ENCODE assay signal across 13 cellular contexts in genomic region chr6:30763155-30763617, GRCh38. TPM values are rescaled to one million over a fixed set of nuclear protein-coding genes. Genes with fewer than 3 reads are reported as not detected.
DNase-seq lines count a peak whose midpoint lies in the region; ATAC-seq and TF ChIP-seq lines count a peak whose summit lies in the region.
"Had no signal": no experiment of that assay in that cellular context is flagged by ENCODE, and none has a peak within 500 bp of the region (broad histone marks: within the 10 kb centered on the region; RNA-seq: fewer than 3 reads in every experiment).

No MANE protein-coding gene starts in this region.

- no peak overlapping the region for H3K4me3 Mint-ChIP-seq in chondrocyte (ENCODE audit: unreplicated experiment)
- H3K4me3 Mint-ChIP-seq in naive thymus-derived CD4-positive, alpha-beta T cell: peak overlapping the region in 5 of 10 donors; percentile 12 to 64 (median 55)

- no peaks in the 10 kb centered on the region for H3F3A ChIP-seq in MM.1S (ENCODE audit: insufficient read depth, low read length)

- intact Hi-C loops in naive thymus-derived CD4-positive, alpha-beta T cell (cut with micrococcal nuclease): no loop called here

- CTCF ChIA-PET in naive thymus-derived CD4-positive, alpha-beta T cell (lab: Charles Lee): interaction anchor here (0.6 kb wide), 2 partner anchors 220 to 353 kb away, joined by 3 read pairs; no protein-coding TSS in a partner anchor

- H3K36me3 ChIP-seq in BLaER1 treated with 17β-estradiol and CSF1 and Interleukin-3, amounts not matched to agents 10 nM and 100 nM: no peaks in the 10 kb centered on the region
- no peaks in the 10 kb centered on the region for H3K36me3 ChIP-seq in naive thymus-derived CD4-positive, alpha-beta T cell (ENCODE audit: control insufficient read depth in 2 of 3, insufficient read depth in 3 of 3, low read length in 3 of 3)
- H3K36me3 ChIP-seq in MM.1S (replicated peaks; ENCODE audit: insufficient read depth, low read length): no peaks in the 10 kb centered on the region
- H3K36me3 ChIP-seq: thoracic aorta had no signal

- H3K79me2 ChIP-seq in MM.1S (ENCODE audit: low read length): no peaks in the 10 kb centered on the region

- peak overlapping the region; percentile 95 for H3K27ac Mint-ChIP-seq in chondrocyte (ENCODE audit: unreplicated experiment)
- peak overlapping the region in 5 of 9 donors; percentile 8 to 76 (median 72) for H3K27ac Mint-ChIP-seq in naive thymus-derived CD4-positive, alpha-beta T cell
- H3K27ac Mint-ChIP-seq: CD8-positive, alpha-beta T cell had no signal

- H3K4me1 Mint-ChIP-seq in chondrocyte (ENCODE audit: low read depth): peaks cover 82% of the 10 kb centered on the region
- H3K4me1 Mint-ChIP-seq in naive thymus-derived CD4-positive, alpha-beta T cell: peaks cover 31 to 49% (median 46%) of the 10 kb centered on the region in 7 donors

- no peaks in the 10 kb centered on the region for H3K27me3 Mint-ChIP-seq in chondrocyte (ENCODE audit: low read depth)
- no peaks in the 10 kb centered on the region for H3K27me3 Mint-ChIP-seq in naive thymus-derived CD4-positive, alpha-beta T cell

- DNase-seq in chondrocyte (ENCODE audit: low spot score) (no peak), germinal center (ENCODE audit: low spot score) (no peak), MM.1S (no peak), NCI-H187 treated with DMSO at 0.1 percent for 48 hours (lab: John Stamatoyannopoulos, UW) (no peak), NCI-H146 (lab: John Stamatoyannopoulos, UW) (no peak)
- no peak for DNase-seq in naive thymus-derived CD4-positive, alpha-beta T cell
- DNase-seq: CD8-positive, alpha-beta T cell; occipital lobe; RPMI8226; stimulated activated CD4-positive, alpha-beta T cell treated with anti-CD3 and anti-CD28 coated beads, Interleukin-4, amount 100 ng/mL, for 4 hours had no signal

- peaks cover 4% of the 10 kb centered on the region for H3K36me3 Mint-ChIP-seq in chondrocyte (ENCODE audit: low read depth)
- peaks cover 0 to 4% (median 0%) of the 10 kb centered on the region in 5 donors for H3K36me3 Mint-ChIP-seq in naive thymus-derived CD4-positive, alpha-beta T cell
- H3K36me3 Mint-ChIP-seq: CD8-positive, alpha-beta T cell had no signal

- POLR2A ChIA-PET in naive thymus-derived CD4-positive, alpha-beta T cell (lab: Charles Lee): interaction anchor here (0.6 to 1.3 kb wide), 2 partner anchors 19 to 138 kb away, joined by 3 to 4 read pairs; partner anchors contain the start of gene IER3

- peak overlapping the region in 7 of 11 experiments; percentile 16 to 66 (median 52); a peak in 8 of 22 replicates for H3K27ac ChIP-seq in BLaER1 treated with 17β-estradiol and CSF1 and Interleukin-3, amounts not matched to agents 10 nM and 100 nM
- H3K27ac ChIP-seq in naive thymus-derived CD4-positive, alpha-beta T cell (ENCODE audit: low read depth, low read length): no peak overlapping the region
- no peak overlapping the region for H3K27ac ChIP-seq in MM.1S (ENCODE audit: low read length)
- H3K27ac ChIP-seq: thoracic aorta had no signal

- H4K20me1 ChIP-seq in BLaER1 treated with 17β-estradiol and CSF1 and Interleukin-3, amounts not matched to agents 10 nM and 100 nM: no peaks in the 10 kb centered on the region
- H4K20me1 ChIP-seq in MM.1S (ENCODE audit: insufficient read depth, low read length): no peaks in the 10 kb centered on the region

- no peak overlapping the region for H3K4me3 ChIP-seq in BLaER1 treated with 17β-estradiol and CSF1 and Interleukin-3, amounts not matched to agents 10 nM and 100 nM
- no peak overlapping the region for H3K4me3 ChIP-seq in naive thymus-derived CD4-positive, alpha-beta T cell (ENCODE audit: low read length)
- H3K4me3 ChIP-seq in MM.1S (ENCODE audit: low read length): no peak overlapping the region
- H3K4me3 ChIP-seq: thoracic aorta had no signal

- H2AFZ ChIP-seq in MM.1S (ENCODE audit: low read length): no peak overlapping the region

- ATAC-seq in HG03571 (IDR thresholded peaks at IDR 0.05; ENCODE audit: unreplicated experiment): peak; percentile 8
- ATAC-seq in naive thymus-derived CD4-positive, alpha-beta T cell: no peak
- ATAC-seq: CD8-positive, alpha-beta T cell had no signal

- peaks cover 5% of the 10 kb centered on the region for H3K9me3 Mint-ChIP-seq in chondrocyte (ENCODE audit: low read depth)
- H3K9me3 Mint-ChIP-seq in naive thymus-derived CD4-positive, alpha-beta T cell: peaks cover 0 to 2% (median 0%) of the 10 kb centered on the region in 11 donors
- H3K9me3 Mint-ChIP-seq: CD8-positive, alpha-beta T cell had no signal

- no peaks in the 10 kb centered on the region for H3K27me3 ChIP-seq in BLaER1 treated with 17β-estradiol and CSF1 and Interleukin-3, amounts not matched to agents 10 nM and 100 nM
- no peaks in the 10 kb centered on the region for H3K27me3 ChIP-seq in naive thymus-derived CD4-positive, alpha-beta T cell (ENCODE audit: control insufficient read depth in 2 of 2, insufficient read depth in 2 of 2, low read length in 2 of 2)
- H3K27me3 ChIP-seq in MM.1S (replicated peaks; ENCODE audit: insufficient read depth, low read length): peaks cover 10% of the 10 kb centered on the region

- peak overlapping the region in 2 of 11 experiments; percentile 10 to 31; a peak in 2 of 22 replicates for H3K9ac ChIP-seq in BLaER1 treated with 17β-estradiol and CSF1 and Interleukin-3, amounts not matched to agents 10 nM and 100 nM
- H3K9ac ChIP-seq in MM.1S (ENCODE audit: low read length): no peak overlapping the region

- no peaks in the 10 kb centered on the region for H3K9me2 ChIP-seq in MM.1S (replicated peaks; ENCODE audit: insufficient read depth, low read length)

- H3K4me1 ChIP-seq in BLaER1 treated with 17β-estradiol and CSF1 and Interleukin-3, amounts not matched to agents 10 nM and 100 nM: peaks cover 37 to 93% (median 62%) of the 10 kb centered on the region in 10 experiments
- peaks cover 3 to 23% of the 10 kb centered on the region in 2 donors for H3K4me1 ChIP-seq in naive thymus-derived CD4-positive, alpha-beta T cell (ENCODE audit: control insufficient read depth in 2 of 2, insufficient read depth in 2 of 2, low read length in 2 of 2)
- no peaks in the 10 kb centered on the region for H3K4me1 ChIP-seq in MM.1S (ENCODE audit: low read length)

- TF ChIP-seq CTCF in chondrocyte (IDR thresholded peaks at IDR 0.05): no peak
- TF ChIP-seq CTCF in MM.1S (IDR thresholded peaks at IDR 0.05; ENCODE audit: low read length): no peak

- peaks cover 3 to 18% (median 13%) of the 10 kb centered on the region in 11 experiments; a peak in 16 of 22 replicates for H3K9me3 ChIP-seq in BLaER1 treated with 17β-estradiol and CSF1 and Interleukin-3, amounts not matched to agents 10 nM and 100 nM (replicated peaks in 1 of 11)
- H3K9me3 ChIP-seq in naive thymus-derived CD4-positive, alpha-beta T cell (ENCODE audit: control insufficient read depth in 2 of 3, low read length in 3 of 3): no peaks in the 10 kb centered on the region
- no peaks in the 10 kb centered on the region for H3K9me3 ChIP-seq in MM.1S (replicated peaks; ENCODE audit: insufficient read depth, low read length)
- H3K9me3 ChIP-seq: thoracic aorta had no signal

- H3K4me2 ChIP-seq in BLaER1 treated with 17β-estradiol and CSF1 and Interleukin-3, amounts not matched to agents 10 nM and 100 nM: peak overlapping the region in 10 of 11 experiments; percentile 19 to 65 (median 50); a peak in 19 of 22 replicates
- no peak overlapping the region for H3K4me2 ChIP-seq in MM.1S (ENCODE audit: low read depth, low read length)

RNA-seq across cellular contexts. Expression of gene IER3, which starts 18.8 kb away (rescaled TPM):
- total RNA-seq in chondrocyte: 332 to 354 TPM (median 333 TPM) in 3 replicates
- total RNA-seq in naive thymus-derived CD4-positive, alpha-beta T cell: 10 to 100 TPM; 10.8 to 69.9 (median 26.7) TPM
- 1 to 10 TPM; 2.2 to 2.8 TPM for polyA plus RNA-seq in naive thymus-derived CD4-positive, alpha-beta T cell

RNA-seq across cellular contexts. Expression of gene FLOT1, which starts 20.7 kb away (rescaled TPM):
- total RNA-seq in chondrocyte: 66.8 to 72.7 TPM (median 69.1 TPM) in 3 replicates
- total RNA-seq in naive thymus-derived CD4-positive, alpha-beta T cell: 100 to 1,000 TPM in 1 of 5 experiments, 10 to 100 TPM in 4; 59.4 to 204 (median 81.3) TPM
- polyA plus RNA-seq in naive thymus-derived CD4-positive, alpha-beta T cell: 100 to 1,000 TPM; 107 to 132 TPM

RNA-seq across cellular contexts. Expression of gene TUBB, which starts 43.0 kb away (rescaled TPM):
- 681 to 975 TPM (median 692 TPM) in 3 replicates for total RNA-seq in chondrocyte
- 100 to 1,000 TPM in 4 of 5 experiments, 10 to 100 TPM in 1; 86.7 to 930 (median 242) TPM for total RNA-seq in naive thymus-derived CD4-positive, alpha-beta T cell
- 100 to 1,000 TPM; 107 to 151 TPM for polyA plus RNA-seq in naive thymus-derived CD4-positive, alpha-beta T cell

RNA-seq across cellular contexts. Expression of gene MDC1, which starts 46.1 kb away (rescaled TPM):
- total RNA-seq in chondrocyte: 25.5 to 33.5 TPM (median 33.1 TPM) in 3 replicates
- total RNA-seq in naive thymus-derived CD4-positive, alpha-beta T cell: 10 to 100 TPM; 40.3 to 78.9 (median 62.0) TPM
- polyA plus RNA-seq in naive thymus-derived CD4-positive, alpha-beta T cell: 10 to 100 TPM in 1 of 2 donors, 1 to 10 TPM in 1; 4.5 to 11.0 TPM

Comparison
In these comparisons a context has a peak if more than half of its experiments do, and no peak if none do; other contexts are left out.
1. H3K27ac ChIP-seq: peak in BLaER1 treated with 17β-estradiol and CSF1 and Interleukin-3, amounts not matched to agents 10 nM and 100 nM (7 of 11); none in naive thymus-derived CD4-positive, alpha-beta T cell (single experiment) and MM.1S (single experiment).